ENCODE assay signal across 9 cellular contexts in the genomic region with DNA sequence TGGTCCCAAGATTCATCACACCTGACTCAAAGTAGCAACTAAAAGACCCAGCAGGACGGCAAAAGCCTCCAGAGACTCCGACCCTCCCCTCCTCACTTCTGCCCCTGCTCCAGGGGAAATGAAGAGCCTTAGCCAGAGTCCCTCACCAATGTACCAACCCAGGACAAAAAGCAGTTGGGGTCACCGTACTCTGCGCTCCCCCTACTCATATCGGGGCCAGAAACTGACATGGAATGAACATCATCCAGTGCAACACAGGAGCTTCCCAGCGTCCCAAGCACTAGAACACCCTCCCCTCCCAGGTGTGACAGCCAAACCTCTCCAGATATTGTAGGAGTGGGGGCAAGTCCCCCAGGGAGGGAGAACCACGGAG. TPM values are rescaled to one million over a fixed set of nuclear protein-coding genes. Genes with fewer than 3 reads are reported as not detected.
DNase-seq lines count a peak whose midpoint lies in the region; ATAC-seq, FAIRE-seq and TF ChIP-seq lines count a peak whose summit lies in the region.
"Had no signal": no experiment of that assay in that cellular context is flagged by ENCODE, and none has a peak within 500 bp of the region (broad histone marks: within the 10 kb centered on the region; RNA-seq: fewer than 3 reads in every experiment).

No MANE protein-coding gene starts in this region.

- 93% methylated on average over 6 of the region's 7 CpGs for WGBS in HUES64

- peak overlapping the region; percentile 98 for H3K4me3 ChIP-seq in A673 (ENCODE audit: low read depth, low read length, poor library complexity, severe bottlenecking)
- H3K4me3 ChIP-seq in HUES64 (ENCODE audit: low read length) = peak overlapping the region; percentile 100
- H3K4me3 ChIP-seq in bronchial epithelial cell (ENCODE audit: low read depth, low read length) = peak overlapping the region; percentile 78

- intact Hi-C loops in A673 (cut with micrococcal nuclease; ENCODE audit: unreplicated experiment) = no loop called here

- H3K27ac Mint-ChIP-seq in mesothelial cell of epicardium = peak overlapping the region; percentile 99

- no peak for FAIRE-seq in bronchial epithelial cell (lab: Jason Lieb, UNC)

- H3K4me3 Mint-ChIP-seq in mesothelial cell of epicardium = peak overlapping the region; percentile 99

- CTCF ChIA-PET in A673 (lab: Charles Lee) = no interaction called here

- H3K4me1 ChIP-seq in A673 (ENCODE audit: insufficient read depth, low read length, poor library complexity, severe bottlenecking) (peaks cover 36% of the 10 kb centered on the region), HUES64 (ENCODE audit: insufficient read depth, low read length) (peaks cover 18% of the 10 kb centered on the region)

- H3K9ac ChIP-seq in HUES64 (ENCODE audit: low read depth, low read length) = peak overlapping the region; percentile 100

- peaks cover 4% of the 10 kb centered on the region for H3K27me3 Mint-ChIP-seq in mesothelial cell of epicardium (ENCODE audit: low read depth)

- in situ Hi-C loops in G401 (cut with HindIII; ENCODE audit: low sequenced_read_pairs) = no loop called here

- H3K4me1 Mint-ChIP-seq in mesothelial cell of epicardium = peaks cover 39% of the 10 kb centered on the region

- DNase-seq in A673 (ENCODE audit: low spot score) = no peak
- no peak for DNase-seq in bronchial epithelial cell (ENCODE audit: low read depth)
- no peak for DNase-seq in mesothelial cell of epicardium (ENCODE audit: low spot score in 2 of 2, unreplicated experiment in 2 of 2)
- DNase-seq in ureter (ENCODE audit: low spot score) = no peak
- DNase-seq in G401 (ENCODE audit: low spot score) = no peak
- DNase-seq: KG1 had no signal

- H3K9me3 ChIP-seq in A673 (ENCODE audit: low read depth, low read length, poor library complexity, severe bottlenecking) = no peaks in the 10 kb centered on the region
- no peaks in the 10 kb centered on the region for H3K9me3 ChIP-seq in HUES64 (ENCODE audit: insufficient read depth, low read depth, low read length)

- no TSS peak for BruUV-seq in A673 (replicated peaks; lab: Mats Ljungman, UMichigan)

- peak overlapping the region; percentile 96 for H3K27ac ChIP-seq in A673 (ENCODE audit: low read depth, low read length, poor library complexity, severe bottlenecking)
- peak overlapping the region; percentile 95 for H3K27ac ChIP-seq in HUES64 (ENCODE audit: low read depth, low read length)

- no peaks in the 10 kb centered on the region for H3K9me3 Mint-ChIP-seq in mesothelial cell of epicardium

- POLR2A ChIA-PET in A673 (lab: Charles Lee; ENCODE audit: low non-redundant PET) = no interaction called here

- ATAC-seq in GM21529 (IDR thresholded peaks at IDR 0.05; ENCODE audit: unreplicated experiment) = no peak
- ATAC-seq in GM21360 (IDR thresholded peaks at IDR 0.05; ENCODE audit: unreplicated experiment) = no peak

- TF ChIP-seq CTCF in A673 (conservative IDR thresholded peaks at IDR 0.05; ENCODE audit: low read depth, low read length) (no peak), bronchial epithelial cell (IDR thresholded peaks at IDR 0.05; ENCODE audit: insufficient read depth, low read length, severe bottlenecking) (no peak), mesothelial cell of epicardium (IDR thresholded peaks at IDR 0.05; ENCODE audit: unreplicated experiment) (no peak)

- peaks cover 63% of the 10 kb centered on the region for H3K36me3 ChIP-seq in A673 (ENCODE audit: insufficient read depth, low read length, poor library complexity, severe bottlenecking)
- peaks cover 62% of the 10 kb centered on the region for H3K36me3 ChIP-seq in HUES64 (ENCODE audit: insufficient read depth, low read length)
- H3K36me3 ChIP-seq in bronchial epithelial cell (ENCODE audit: control insufficient read depth, insufficient read depth, low read length) = peaks cover 56% of the 10 kb centered on the region

- peaks cover 32% of the 10 kb centered on the region for H3K36me3 Mint-ChIP-seq in mesothelial cell of epicardium

- no peaks in the 10 kb centered on the region for H3K27me3 ChIP-seq in A673 (replicated peaks; ENCODE audit: insufficient read depth, low read depth, low read length, poor library complexity)
- no peaks in the 10 kb centered on the region for H3K27me3 ChIP-seq in HUES64 (ENCODE audit: insufficient read depth, low read length)
- no peaks in the 10 kb centered on the region for H3K27me3 ChIP-seq in bronchial epithelial cell (ENCODE audit: control insufficient read depth, insufficient read depth, low read length)

RNA-seq across cellular contexts. Expression of gene EEF2, which starts 1.7 kb away (rescaled TPM):
- total RNA-seq in A673 (2021) (2,701 and 2,706 TPM in 2 replicates), bronchial epithelial cell (3,055 and 4,680 TPM in 2 replicates), mesothelial cell of epicardium (2,808 to 2,923 TPM (median 2,892 TPM) in 3 replicates), ureter (2,169 TPM)
- 1,689 TPM for polyA plus RNA-seq in HUES64 (2013, experiment 1 of 2)
- 1,793 TPM for polyA plus RNA-seq in HUES64 (2013, experiment 2 of 2)
- total RNA-seq in G401 (2014; rRNA removed; shearing (Covaris generic)) = 2,932 and 3,263 TPM in 2 replicates

RNA-seq across cellular contexts. Expression of gene DAPK3, which starts 12.6 kb away (rescaled TPM):
- total RNA-seq in A673 (2021) = 58.3 and 65.9 TPM in 2 replicates
- 42.6 TPM for polyA plus RNA-seq in HUES64 (2013, experiment 1 of 2)
- 41.9 TPM for polyA plus RNA-seq in HUES64 (2013, experiment 2 of 2)
- 105 and 128 TPM in 2 replicates for total RNA-seq in bronchial epithelial cell
- total RNA-seq in mesothelial cell of epicardium = 127 to 135 TPM (median 131 TPM) in 3 replicates
- total RNA-seq in ureter = 53.0 TPM
- total RNA-seq in G401 (2014; rRNA removed; shearing (Covaris generic)) = 171 and 247 TPM in 2 replicates

RNA-seq across cellular contexts. Expression of gene PIAS4, which starts 24.0 kb away (rescaled TPM):
- total RNA-seq in A673 (2021) (48.1 and 59.1 TPM in 2 replicates), bronchial epithelial cell (10.0 and 24.2 TPM in 2 replicates), mesothelial cell of epicardium (47.9 to 50.1 TPM (median 48.0 TPM) in 3 replicates), ureter (27.3 TPM)
- polyA plus RNA-seq in HUES64 (2013, experiment 1 of 2) = 26.4 TPM
- polyA plus RNA-seq in HUES64 (2013, experiment 2 of 2) = 23.3 TPM
- 24.7 and 45.7 TPM in 2 replicates for total RNA-seq in G401 (2014; rRNA removed; shearing (Covaris generic))

RNA-seq across cellular contexts. Expression of gene NMRK2, which starts 50.7 kb away (rescaled TPM):
- not detected in 2 replicates for total RNA-seq in A673 (2021)
- 40.9 TPM for polyA plus RNA-seq in HUES64 (2013, experiment 1 of 2)
- polyA plus RNA-seq in HUES64 (2013, experiment 2 of 2) = 38.4 TPM
- total RNA-seq in bronchial epithelial cell = not detected in 2 replicates
- total RNA-seq in mesothelial cell of epicardium = not detected in 3 replicates
- not detected for total RNA-seq in ureter
- 22.0 and 27.8 TPM in 2 replicates for total RNA-seq in G401 (2014; rRNA removed; shearing (Covaris generic))
